In genomic region chr17:9244066-9245052, GRCh38 we compare ENCODE assay signal across 13 cellular contexts.
A peak's percentile ranks its signal among the peaks of the same experiment; 100 is the strongest.
DNase-seq lines count a peak whose midpoint lies in the region; ATAC-seq and TF ChIP-seq lines count a peak whose summit lies in the region.
"Had no signal": no experiment of that assay in that cellular context is flagged by ENCODE, and none has a peak within 500 bp of the region (broad histone marks: within the 10 kb centered on the region; RNA-seq: fewer than 3 reads in every experiment).

No MANE protein-coding gene starts in this region.

- H3K9me3 ChIP-seq in gastroesophageal sphincter (no peaks in the 10 kb centered on the region), stomach (no peaks in the 10 kb centered on the region)

- ATAC-seq in gastroesophageal sphincter (peak; percentile 51), GM18861 (IDR thresholded peaks at IDR 0.05; ENCODE audit: unreplicated experiment) (no peak)
- ATAC-seq: activated CD4-positive, alpha-beta T cell treated with anti-CD3 and anti-CD28 coated beads for 36 hours; stimulated activated naive B cell treated with anti-CD40 and anti-IgM and Interleukin-4, amounts not matched to agents 10 μg/mL and 1 μg/mL and 100 μg/mL, for 72 hours had no signal

- peak; percentile 25 for DNase-seq in G401 (ENCODE audit: low spot score)
- DNase-seq in amniotic epithelial cell (ENCODE audit: low read depth): peak; percentile 57
- DNase-seq in stomach: peak; percentile 36
- DNase-seq in SKM-1 (lab: John Stamatoyannopoulos, UW; ENCODE audit: unreplicated experiment): no peak
- DNase-seq in NCI-H2171 treated with DMSO at 0.1 percent for 48 hours (lab: John Stamatoyannopoulos, UW): no peak
- DNase-seq in stimulated activated CD4-positive, alpha-beta T cell treated with anti-CD3 and anti-CD28 coated beads, Interleukin-4, amount 100 ng/mL, for 24 hours: no peak
- DNase-seq: activated CD4-positive, alpha-beta T cell treated with anti-CD3 and anti-CD28 coated beads for 36 hours; cortex of kidney; naive B cell; stimulated activated CD4-positive, alpha-beta T cell treated with anti-CD3 and anti-CD28 coated beads, Interleukin-15, amount 100 ng/mL, for 24 hours; stimulated activated naive B cell treated with anti-CD40 and anti-IgM and Interleukin-4, amounts not matched to agents 10 μg/mL and 1 μg/mL and 100 μg/mL, for 72 hours had no signal

- TF ChIP-seq POLR2A in gastroesophageal sphincter (IDR thresholded peaks at IDR 0.05) (no peak), stomach (IDR thresholded peaks at IDR 0.05) (no peak)

- H3K27me3 ChIP-seq in gastroesophageal sphincter (no peaks in the 10 kb centered on the region), stomach (no peaks in the 10 kb centered on the region)

- TF ChIP-seq CTCF in gastroesophageal sphincter (IDR thresholded peaks at IDR 0.05) (no peak), stomach (IDR thresholded peaks at IDR 0.05) (no peak)

- intact Hi-C loops in stomach (cut with DNase I; ENCODE audit: low total_unique reads): no loop called here

- TF ChIP-seq EP300 in gastroesophageal sphincter (IDR thresholded peaks at IDR 0.05) (no peak), stomach (IDR thresholded peaks at IDR 0.05) (peak; percentile 50)

- in situ Hi-C loops in G401 (cut with HindIII; ENCODE audit: low sequenced_read_pairs): no loop called here

- H3K36me3 ChIP-seq in gastroesophageal sphincter: peaks cover 0 to 15% of the 10 kb centered on the region in 2 donors
- peaks cover 0 to 12% (median 5%) of the 10 kb centered on the region in 4 donors for H3K36me3 ChIP-seq in stomach

- H3K4me1 ChIP-seq in gastroesophageal sphincter (peaks cover 3 to 92% (median 62%) of the 10 kb centered on the region in 3 donors), stomach (peaks cover 23 to 70% (median 45%) of the 10 kb centered on the region in 4 donors)

- H3K27ac ChIP-seq in gastroesophageal sphincter: peak overlapping the region; percentile 62 to 100 (median 98)
- H3K27ac ChIP-seq in stomach: peak overlapping the region; percentile 55 to 98 (median 92)

- H3K4me3 ChIP-seq in gastroesophageal sphincter (peak overlapping the region in 1 of 2 donors; percentile 4), stomach (no peak overlapping the region)

- WGBS in gastroesophageal sphincter (ENCODE audit: low coverage in 1 of 2), 2 donors: 11 to 34% methylated on average over 6 to 12 of the region's 21 CpGs
- WGBS in stomach, 5 donors: 62 to 81% (median 74%) methylated on average over 19 to 21 of the region's 21 CpGs

Comparison
In these comparisons a context has a peak if more than half of its experiments do, and no peak if none do; other contexts are left out.
1. DNase-seq: peak in G401 (single experiment), amniotic epithelial cell (single experiment) and stomach (single experiment); none in SKM-1 (single experiment), NCI-H2171 treated with DMSO at 0.1 percent for 48 hours (single experiment) and stimulated activated CD4-positive, alpha-beta T cell treated with anti-CD3 and anti-CD28 coated beads, Interleukin-4, amount 100 ng/mL, for 24 hours (single experiment).